In genomic region chr1:170741678-170742077, GRCh38 we compare ENCODE assay signal across 36 cellular contexts.
"Had no signal": no experiment of that assay in that cellular context is flagged by ENCODE, and none has a peak within 500 bp of the region (broad histone marks: within the 10 kb centered on the region; RNA-seq: fewer than 3 reads in every experiment).

No MANE protein-coding gene starts in this region.

- H3K4me1 ChIP-seq: ascending aorta, breast epithelium, gastroesophageal sphincter, heart right ventricle had no signal

- H3K9me3 ChIP-seq: ascending aorta had no signal

- DNase-seq: activated B cell treated with CpG ODN at 0.5 μM for 24 hours; activated CD4-positive, alpha-beta T cell treated with anti-CD3 and anti-CD28 coated beads for 48 hours; activated CD4-positive, alpha-beta T cell treated with anti-CD3 and anti-CD28 coated beads, Interleukin-2, amount 50 U/mL, for 1 hour; activated CD4-positive, alpha-beta T cell treated with anti-CD3 and anti-CD28 coated beads, Interleukin-2, amount 50 U/mL, for 48 hours; activated CD8-positive, alpha-beta memory T cell treated with anti-CD3 and anti-CD28 coated beads for 24 hours; activated CD8-positive, alpha-beta T cell treated with anti-CD3 and anti-CD28 coated beads for 36 hours; activated effector memory CD4-positive, alpha-beta T cell treated with anti-CD3 and anti-CD28 coated beads, Interleukin-2, amount 50 U/mL, for 16 hours; activated naive CD4-positive, alpha-beta T cell treated with anti-CD3 and anti-CD28 coated beads for 36 hours; activated naive CD8-positive, alpha-beta T cell treated with anti-CD3 and anti-CD28 coated beads for 36 hours; activated naive CD8-positive, alpha-beta T cell treated with anti-CD3 and anti-CD28 coated beads, Interleukin-2, amount 50 U/mL, for 24 hours; activated T-cell treated with anti-CD3 and anti-CD28 coated beads, Interleukin-2, amount 50 U/mL, for 1 hour; activated T-cell treated with anti-CD3 and anti-CD28 coated beads, Interleukin-2, amount 50 U/mL, for 48 hours; central memory CD4-positive, alpha-beta T cell; cerebellar nuclear complex; dorsolateral prefrontal cortex; effector memory CD4-positive, alpha-beta T cell; endodermal cell; foreskin melanocyte; heart right ventricle; T-helper 17 cell; T1000; WERI-Rb-1 had no signal

- ATAC-seq: activated CD4-positive, CD25-positive, alpha-beta regulatory T cell treated with anti-CD3 and anti-CD28 coated beads, Interleukin-2, amount 50 U/mL, for 24 hours; activated CD8-positive, alpha-beta T cell treated with anti-CD3 and anti-CD28 coated beads for 36 hours; activated naive CD8-positive, alpha-beta T cell treated with anti-CD3 and anti-CD28 coated beads, Interleukin-2, amount 50 U/mL, for 24 hours; esophagus mucosa; gastroesophageal sphincter; heart right ventricle; T-helper 17 cell had no signal

- H3K36me3 Mint-ChIP-seq: activated naive CD4-positive, alpha-beta T cell treated with anti-CD3 and anti-CD28 coated beads, Interleukin-2, amount 50 U/mL, for 24 hours; activated naive CD8-positive, alpha-beta T cell treated with anti-CD3 and anti-CD28 coated beads for 36 hours; brain had no signal

- H3K4me3 Mint-ChIP-seq: activated B cell treated with CpG ODN at 0.5 μM for 24 hours; activated CD8-positive, alpha-beta T cell treated with anti-CD3 and anti-CD28 coated beads for 36 hours; activated naive CD4-positive, alpha-beta T cell treated with anti-CD3 and anti-CD28 coated beads for 36 hours; activated naive CD4-positive, alpha-beta T cell treated with anti-CD3 and anti-CD28 coated beads, Interleukin-2, amount 50 U/mL, for 24 hours; activated naive CD8-positive, alpha-beta T cell treated with anti-CD3 and anti-CD28 coated beads for 36 hours; activated naive CD8-positive, alpha-beta T cell treated with anti-CD3 and anti-CD28 coated beads, Interleukin-2, amount 50 U/mL, for 24 hours; activated T-helper 1 cell treated with anti-CD3 and anti-CD28 coated beads, Interleukin-12 subunit alpha, Interleukin-12 subunit beta, Interleukin-2, Interleukin-4 antibody, amounts not matched to agents 30 ng/mL and 10 ng/mL and 1 ng/mL, durations not matched to agents 14 hours and 24 hours and 36 hours; brain; dendritic cell treated with granulocyte-macrophage colony-stimulating factor and Interleukin-4, amounts not matched to agents 40 ng/mL and 50 ng/mL, for 4 days; endodermal cell; T-helper 17 cell; T-helper 2 cell treated with Interferon-gamma antibody and Interleukin-4, amounts not matched to agents 5 μg/mL and 100 μg/mL, for 36 hours had no signal

- H3K27ac Mint-ChIP-seq: activated B cell treated with CpG ODN at 0.5 μM for 24 hours; activated CD8-positive, alpha-beta T cell treated with anti-CD3 and anti-CD28 coated beads for 36 hours; activated naive CD4-positive, alpha-beta T cell treated with anti-CD3 and anti-CD28 coated beads for 36 hours; activated naive CD4-positive, alpha-beta T cell treated with anti-CD3 and anti-CD28 coated beads, Interleukin-2, amount 50 U/mL, for 24 hours; activated naive CD8-positive, alpha-beta T cell treated with anti-CD3 and anti-CD28 coated beads for 36 hours; activated naive CD8-positive, alpha-beta T cell treated with anti-CD3 and anti-CD28 coated beads, Interleukin-2, amount 50 U/mL, for 24 hours; activated T-helper 1 cell treated with anti-CD3 and anti-CD28 coated beads, Interleukin-12 subunit alpha, Interleukin-12 subunit beta, Interleukin-2, Interleukin-4 antibody, amounts not matched to agents 30 ng/mL and 10 ng/mL and 1 ng/mL, durations not matched to agents 14 hours and 24 hours and 36 hours; activated T-helper 2 cell treated with anti-CD3 and anti-CD28 coated beads, Interferon-gamma antibody, Interleukin-2, Interleukin-4, amounts not matched to agents 10 μg/mL and 5 μg/mL and 100 μg/mL, durations not matched to agents 14 hours and 24 hours and 36 hours; brain; dendritic cell treated with granulocyte-macrophage colony-stimulating factor and Interleukin-4, amounts not matched to agents 40 ng/mL and 50 ng/mL, for 4 days; endodermal cell; T-helper 17 cell; T-helper 2 cell treated with Interferon-gamma antibody and Interleukin-4, amounts not matched to agents 5 μg/mL and 100 μg/mL, for 36 hours had no signal

- H3K27me3 ChIP-seq: ascending aorta, breast epithelium, cardiac muscle cell, dorsolateral prefrontal cortex, gastroesophageal sphincter, heart right ventricle, hepatocyte had no signal

- H3K9me3 Mint-ChIP-seq: activated T-helper 1 cell treated with anti-CD3 and anti-CD28 coated beads, Interleukin-12 subunit alpha, Interleukin-12 subunit beta, Interleukin-2, Interleukin-4 antibody, amounts not matched to agents 30 ng/mL and 10 ng/mL and 1 ng/mL, durations not matched to agents 14 hours and 24 hours and 36 hours; activated T-helper 2 cell treated with anti-CD3 and anti-CD28 coated beads, Interferon-gamma antibody, Interleukin-2, Interleukin-4, amounts not matched to agents 10 μg/mL and 5 μg/mL and 100 μg/mL, durations not matched to agents 14 hours and 24 hours and 36 hours; T-helper 2 cell treated with Interferon-gamma antibody and Interleukin-4, amounts not matched to agents 5 μg/mL and 100 μg/mL, for 36 hours had no signal

- H3K4me1 Mint-ChIP-seq: activated B cell treated with CpG ODN at 0.5 μM for 24 hours; activated naive CD4-positive, alpha-beta T cell treated with anti-CD3 and anti-CD28 coated beads, Interleukin-2, amount 50 U/mL, for 24 hours; activated naive CD8-positive, alpha-beta T cell treated with anti-CD3 and anti-CD28 coated beads for 36 hours; activated naive CD8-positive, alpha-beta T cell treated with anti-CD3 and anti-CD28 coated beads, Interleukin-2, amount 50 U/mL, for 24 hours; endodermal cell; T-helper 17 cell had no signal

- H3K4me3 ChIP-seq: ascending aorta, breast epithelium, cardiac muscle cell, coronary artery, dorsolateral prefrontal cortex, gastroesophageal sphincter, heart right ventricle, hepatocyte had no signal

- H3K36me3 ChIP-seq: breast epithelium, cardiac muscle cell, gastroesophageal sphincter, WERI-Rb-1 had no signal

- H3K27me3 Mint-ChIP-seq: dendritic cell treated with granulocyte-macrophage colony-stimulating factor and Interleukin-4, amounts not matched to agents 40 ng/mL and 50 ng/mL, for 4 days had no signal
